In the genomic region with DNA sequence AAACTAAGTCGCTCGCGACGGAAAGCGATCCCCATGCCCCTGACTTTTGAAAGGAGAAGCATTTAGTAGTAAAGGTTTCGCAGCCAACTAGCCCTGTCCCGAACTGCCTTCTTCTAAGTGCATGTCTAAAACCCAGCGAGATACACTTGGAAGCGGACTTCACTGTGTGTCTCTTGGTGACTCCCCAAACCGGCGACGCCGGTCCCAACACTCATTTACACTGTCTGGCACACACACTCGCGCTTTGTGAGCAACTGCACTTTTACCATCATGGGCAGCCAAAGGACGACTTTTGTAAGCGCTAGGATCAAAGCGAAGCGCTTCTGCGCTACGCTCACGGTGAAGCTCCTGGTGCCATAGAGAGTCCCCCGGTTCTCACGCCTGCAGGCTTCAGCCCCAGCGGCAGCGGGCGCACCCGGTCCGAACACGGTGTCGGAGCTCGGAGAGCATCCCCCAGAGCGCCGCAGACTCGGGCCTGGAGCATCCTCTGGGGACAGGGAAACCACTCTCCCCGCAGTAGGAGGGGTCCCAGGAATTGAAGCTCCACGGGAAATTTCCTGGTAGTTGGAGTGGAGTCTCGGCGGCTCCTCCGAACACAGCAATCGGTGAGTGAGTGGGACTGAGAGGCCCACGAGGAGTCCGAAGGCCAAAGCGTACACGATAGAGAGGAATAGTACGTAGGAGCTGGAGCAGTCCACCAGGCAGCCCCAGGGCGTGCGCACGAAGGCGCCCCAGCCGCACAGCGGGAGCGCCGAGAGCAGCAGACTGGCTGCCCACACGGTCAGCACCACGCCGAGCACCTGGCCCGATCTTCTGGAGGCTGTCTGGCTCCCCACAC, we compare ENCODE assay signal across 1 cellular context.
TF ChIP-seq lines count a peak whose summit lies in the region.

No MANE protein-coding gene starts in this region.

TF ChIP-seq in neural cell, 6 proteins besides CTCF, POLR2A, EP300 and RAD21 (continued from another document):
- TF ChIP-seq, protein P1, sequence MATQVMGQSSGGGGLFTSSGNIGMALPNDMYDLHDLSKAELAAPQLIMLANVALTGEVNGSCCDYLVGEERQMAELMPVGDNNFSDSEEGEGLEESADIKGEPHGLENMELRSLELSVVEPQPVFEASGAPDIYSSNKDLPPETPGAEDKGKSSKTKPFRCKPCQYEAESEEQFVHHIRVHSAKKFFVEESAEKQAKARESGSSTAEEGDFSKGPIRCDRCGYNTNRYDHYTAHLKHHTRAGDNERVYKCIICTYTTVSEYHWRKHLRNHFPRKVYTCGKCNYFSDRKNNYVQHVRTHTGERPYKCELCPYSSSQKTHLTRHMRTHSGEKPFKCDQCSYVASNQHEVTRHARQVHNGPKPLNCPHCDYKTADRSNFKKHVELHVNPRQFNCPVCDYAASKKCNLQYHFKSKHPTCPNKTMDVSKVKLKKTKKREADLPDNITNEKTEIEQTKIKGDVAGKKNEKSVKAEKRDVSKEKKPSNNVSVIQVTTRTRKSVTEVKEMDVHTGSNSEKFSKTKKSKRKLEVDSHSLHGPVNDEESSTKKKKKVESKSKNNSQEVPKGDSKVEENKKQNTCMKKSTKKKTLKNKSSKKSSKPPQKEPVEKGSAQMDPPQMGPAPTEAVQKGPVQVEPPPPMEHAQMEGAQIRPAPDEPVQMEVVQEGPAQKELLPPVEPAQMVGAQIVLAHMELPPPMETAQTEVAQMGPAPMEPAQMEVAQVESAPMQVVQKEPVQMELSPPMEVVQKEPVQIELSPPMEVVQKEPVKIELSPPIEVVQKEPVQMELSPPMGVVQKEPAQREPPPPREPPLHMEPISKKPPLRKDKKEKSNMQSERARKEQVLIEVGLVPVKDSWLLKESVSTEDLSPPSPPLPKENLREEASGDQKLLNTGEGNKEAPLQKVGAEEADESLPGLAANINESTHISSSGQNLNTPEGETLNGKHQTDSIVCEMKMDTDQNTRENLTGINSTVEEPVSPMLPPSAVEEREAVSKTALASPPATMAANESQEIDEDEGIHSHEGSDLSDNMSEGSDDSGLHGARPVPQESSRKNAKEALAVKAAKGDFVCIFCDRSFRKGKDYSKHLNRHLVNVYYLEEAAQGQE (IDR thresholded peaks at IDR 0.05; ENCODE audit: borderline replicate concordance) = no peak
